1 cellular context compared by ENCODE assay signal in genomic region chr21:34933609-34934345, GRCh38.
TF ChIP-seq lines count a peak whose summit lies in the region.

No MANE protein-coding gene starts in this region.

TF ChIP-seq in WTC11, 78 proteins besides CTCF, POLR2A, EP300 and RAD21 (continued from another document):
- TF ChIP-seq, protein P1, sequence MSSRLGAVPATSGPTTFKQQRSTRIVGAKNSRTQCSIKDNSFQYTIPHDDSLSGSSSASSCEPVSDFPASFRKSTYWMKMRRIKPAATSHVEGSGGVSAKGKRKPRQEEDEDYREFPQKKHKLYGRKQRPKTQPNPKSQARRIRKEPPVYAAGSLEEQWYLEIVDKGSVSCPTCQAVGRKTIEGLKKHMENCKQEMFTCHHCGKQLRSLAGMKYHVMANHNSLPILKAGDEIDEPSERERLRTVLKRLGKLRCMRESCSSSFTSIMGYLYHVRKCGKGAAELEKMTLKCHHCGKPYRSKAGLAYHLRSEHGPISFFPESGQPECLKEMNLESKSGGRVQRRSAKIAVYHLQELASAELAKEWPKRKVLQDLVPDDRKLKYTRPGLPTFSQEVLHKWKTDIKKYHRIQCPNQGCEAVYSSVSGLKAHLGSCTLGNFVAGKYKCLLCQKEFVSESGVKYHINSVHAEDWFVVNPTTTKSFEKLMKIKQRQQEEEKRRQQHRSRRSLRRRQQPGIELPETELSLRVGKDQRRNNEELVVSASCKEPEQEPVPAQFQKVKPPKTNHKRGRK (CRISPR knock-in tag; IDR thresholded peaks at IDR 0.05; ENCODE audit: borderline replicate concordance): no peak
- TF ChIP-seq SMAD3 (CRISPR knock-in tag; IDR thresholded peaks at IDR 0.05; ENCODE audit: borderline replicate concordance) (no peak), CREM (CRISPR knock-in tag; IDR thresholded peaks at IDR 0.05) (no peak), RORB (CRISPR knock-in tag; IDR thresholded peaks at IDR 0.05) (no peak), JUN (CRISPR knock-in tag; IDR thresholded peaks at IDR 0.05) (no peak), GRHL2 (CRISPR knock-in tag; IDR thresholded peaks at IDR 0.05; ENCODE audit: insufficient replicate concordance, severe bottlenecking) (no peak)
